1 cellular context compared by ENCODE assay signal in genomic region chr19:45514376-45515051, GRCh38.
TF ChIP-seq lines count a peak whose summit lies in the region.

No MANE protein-coding gene starts in this region.

TF ChIP-seq in HepG2, 621 proteins besides CTCF, POLR2A, EP300 and RAD21 (continued from another document and continues in another):
- TF ChIP-seq MAF1 (CRISPR knock-in tag; IDR thresholded peaks at IDR 0.05; ENCODE audit: borderline replicate concordance) (no peak), ZNF772 (CRISPR knock-in tag; IDR thresholded peaks at IDR 0.05) (peak; percentile 64; the same call in 1 of the 2 replicates), ZNF570 (CRISPR knock-in tag; IDR thresholded peaks at IDR 0.05; ENCODE audit: borderline replicate concordance) (no peak), ZNF44 (CRISPR knock-in tag; IDR thresholded peaks at IDR 0.05) (no peak), HIC2 (CRISPR knock-in tag; IDR thresholded peaks at IDR 0.05; ENCODE audit: low read depth) (peak; percentile 91), DMAP1 (CRISPR knock-in tag; IDR thresholded peaks at IDR 0.05) (peak; percentile 52), ATF2 (CRISPR knock-in tag; IDR thresholded peaks at IDR 0.05) (peak; percentile 70; the same call in 1 of the 2 replicates), GATA4 (IDR thresholded peaks at IDR 0.05; ENCODE audit: borderline replicate concordance, low read depth) (no peak), ZNF639 (CRISPR knock-in tag; conservative IDR thresholded peaks at IDR 0.05) (no peak; the same call in 1 of the 2 replicates), ZNF780A (CRISPR knock-in tag; IDR thresholded peaks at IDR 0.05) (no peak), NR0B2 (CRISPR knock-in tag; IDR thresholded peaks at IDR 0.05) (no peak), ZNF770 (CRISPR knock-in tag; IDR thresholded peaks at IDR 0.05) (peak; percentile 99), THRA (CRISPR knock-in tag; IDR thresholded peaks at IDR 0.05; ENCODE audit: borderline replicate concordance) (peak; percentile 47; the same call in 1 of the 2 replicates), CSRNP1 (CRISPR knock-in tag; IDR thresholded peaks at IDR 0.05) (peak; percentile 57; the same call in 1 of the 2 replicates), ZNF547 (CRISPR knock-in tag; IDR thresholded peaks at IDR 0.05) (no peak), ZBTB25 (CRISPR knock-in tag; IDR thresholded peaks at IDR 0.05) (no peak), ATF7-NPFF (CRISPR knock-in tag; IDR thresholded peaks at IDR 0.05; ENCODE audit: low read depth) (no peak), TSC22D2 (CRISPR knock-in tag; IDR thresholded peaks at IDR 0.05; ENCODE audit: borderline replicate concordance) (no peak), RFX1 (IDR thresholded peaks at IDR 0.05) (no peak), HOMEZ (CRISPR knock-in tag; IDR thresholded peaks at IDR 0.05; ENCODE audit: low read depth) (no peak; the same call in 1 of the 2 replicates), HNRNPUL1 (IDR thresholded peaks at IDR 0.05; ENCODE audit: low read depth, low read length) (no peak), CCDC6 (CRISPR knock-in tag; IDR thresholded peaks at IDR 0.05) (0 out of 2 replicates have a peak, but pooled peaks have one; percentile 18), MED8 (CRISPR knock-in tag; IDR thresholded peaks at IDR 0.05; ENCODE audit: insufficient replicate concordance) (no peak), ZNF276 (CRISPR knock-in tag; IDR thresholded peaks at IDR 0.05; ENCODE audit: low read depth) (no peak), ZBTB40 (IDR thresholded peaks at IDR 0.05) (no peak), ZBTB40 (CRISPR knock-in tag; IDR thresholded peaks at IDR 0.05) (no peak), ZNF781 (CRISPR knock-in tag; IDR thresholded peaks at IDR 0.05; ENCODE audit: borderline replicate concordance, not compliant biosample characterization) (no peak)
